Comparison of ENCODE assay signal across 8 cellular contexts in the genomic region with DNA sequence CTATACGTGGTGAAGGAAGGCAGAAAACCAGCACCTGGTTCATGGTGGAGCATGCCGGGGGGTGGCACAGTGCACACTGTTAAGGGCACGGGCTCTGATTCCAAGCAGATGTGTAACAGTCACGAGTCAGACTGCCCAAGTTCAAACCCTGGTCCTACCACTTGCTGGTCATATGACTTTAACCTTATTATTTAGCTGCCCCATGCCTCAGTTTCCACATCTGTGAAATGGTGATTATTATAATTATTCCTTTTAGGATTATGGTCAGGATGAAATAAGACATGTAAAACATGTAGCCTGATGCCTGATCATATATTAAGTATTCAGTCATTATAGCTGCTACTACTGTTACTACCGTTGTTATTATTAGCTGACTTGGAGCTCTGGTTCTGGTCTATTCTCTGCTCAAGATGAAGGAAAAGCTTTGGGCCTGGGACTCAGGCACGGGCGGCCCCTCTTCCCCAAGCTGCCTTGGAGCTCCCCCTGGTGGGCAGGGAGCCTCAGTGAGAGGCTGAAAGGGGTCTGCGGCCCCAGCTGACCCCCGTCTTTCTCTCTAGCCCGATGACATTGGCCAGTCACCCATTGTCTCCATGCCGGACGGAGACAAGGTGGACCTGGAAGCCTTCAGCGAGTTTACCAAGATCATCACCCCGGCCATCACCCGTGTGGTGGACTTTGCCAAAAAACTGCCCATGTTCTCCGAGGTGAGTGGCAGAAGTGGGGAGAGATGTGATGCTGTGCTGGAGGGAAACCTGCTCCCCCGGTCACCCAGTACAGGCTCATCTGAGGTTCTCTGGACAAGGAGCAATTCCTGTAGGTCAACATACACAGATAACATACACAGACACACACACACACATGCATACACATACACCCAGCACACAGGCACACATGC. TPM values are rescaled to one million over a fixed set of nuclear protein-coding genes. Genes with fewer than 3 reads are reported as not detected.
DNase-seq lines count a peak whose midpoint lies in the region; ATAC-seq, FAIRE-seq and TF ChIP-seq lines count a peak whose summit lies in the region.

No MANE protein-coding gene starts in this region.

- H3K9me3 Mint-ChIP-seq in naive thymus-derived CD8-positive, alpha-beta T cell, result no peaks in the 10 kb centered on the region

- no peak for TF ChIP-seq EP300 in Ishikawa (IDR thresholded peaks at IDR 0.05; ENCODE audit: borderline replicate concordance)

- FAIRE-seq in RCC 7860 (lab: Jason Lieb, UNC), result no peak

- peak; percentile 36 for DNase-seq in DMS114 treated with DMSO at 0.1 percent for 48 hours (lab: John Stamatoyannopoulos, UW; ENCODE audit: unreplicated experiment)
- DNase-seq in activated CD4-positive, CD25-positive, alpha-beta regulatory T cell (lab: John Stamatoyannopoulos, UW), result peak; percentile 37 to 66 (median 49)
- peak; percentile 55 for DNase-seq in effector CD4-positive, alpha-beta T cell
- DNase-seq in naive thymus-derived CD8-positive, alpha-beta T cell, result peak; percentile 44 to 82 (median 64)
- DNase-seq in RCC 7860 (ENCODE audit: low spot score), result no peak

- peak; percentile 78 for TF ChIP-seq RAD21 in Ishikawa (IDR thresholded peaks at IDR 0.05; ENCODE audit: low read depth)

- H3K36me3 Mint-ChIP-seq in naive thymus-derived CD8-positive, alpha-beta T cell, result peaks cover 6 to 78% (median 20%) of the 10 kb centered on the region in 3 donors

- no peaks in the 10 kb centered on the region for H3K27me3 Mint-ChIP-seq in naive thymus-derived CD8-positive, alpha-beta T cell

- POLR2A ChIA-PET in naive thymus-derived CD8-positive, alpha-beta T cell (lab: Charles Lee), result interaction anchor here (0.6 to 5.2 kb wide), 11 partner anchors 10 to 699 kb away, joined by 3 to 42 read pairs (median 4); a partner anchor contains a TSS

- peak overlapping the region in 1 of 10 donors; percentile 10 for H3K4me3 Mint-ChIP-seq in naive thymus-derived CD8-positive, alpha-beta T cell

- peaks cover 9 to 34% (median 19%) of the 10 kb centered on the region in 4 donors for H3K4me1 Mint-ChIP-seq in naive thymus-derived CD8-positive, alpha-beta T cell

- peak overlapping the region in 6 of 10 donors; percentile 13 to 89 (median 46) for H3K27ac Mint-ChIP-seq in naive thymus-derived CD8-positive, alpha-beta T cell

- peak; percentile 70 to 86 for ATAC-seq in naive thymus-derived CD8-positive, alpha-beta T cell
- no peak for ATAC-seq in GM19463 (IDR thresholded peaks at IDR 0.05; ENCODE audit: unreplicated experiment)
- no peak for ATAC-seq in HG02623 (IDR thresholded peaks at IDR 0.05; ENCODE audit: unreplicated experiment)

TF ChIP-seq in Ishikawa, 13 proteins besides CTCF, POLR2A, EP300 and RAD21:
- TF ChIP-seq YY1 (IDR thresholded peaks at IDR 0.05; ENCODE audit: low read depth) (no peak), CREB1 (IDR thresholded peaks at IDR 0.05; ENCODE audit: low read depth) (no peak), NFIC (IDR thresholded peaks at IDR 0.05) (no peak), FOXM1 (IDR thresholded peaks at IDR 0.05; ENCODE audit: borderline replicate concordance, low read depth) (no peak), ZBTB7A (IDR thresholded peaks at IDR 0.05; ENCODE audit: low read depth) (peak; percentile 93)
- TF ChIP-seq, protein P1, sequence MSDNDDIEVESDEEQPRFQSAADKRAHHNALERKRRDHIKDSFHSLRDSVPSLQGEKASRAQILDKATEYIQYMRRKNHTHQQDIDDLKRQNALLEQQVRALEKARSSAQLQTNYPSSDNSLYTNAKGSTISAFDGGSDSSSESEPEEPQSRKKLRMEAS (IDR thresholded peaks at IDR 0.05), result no peak

RNA-seq across cellular contexts. Expression of a gene that starts 14.0 kb away (rescaled TPM):
- 10 to 100 TPM; 18.2 to 19.2 TPM for total RNA-seq in naive thymus-derived CD8-positive, alpha-beta T cell
- polyA plus RNA-seq in naive thymus-derived CD8-positive, alpha-beta T cell, result 1 to 10 TPM; 3.9 to 9.9 (median 6.4) TPM

RNA-seq across cellular contexts. Expression of a gene that starts 23.6 kb away (rescaled TPM):
- total RNA-seq in naive thymus-derived CD8-positive, alpha-beta T cell, result 10 to 100 TPM; 53.6 to 54.2 TPM
- polyA plus RNA-seq in naive thymus-derived CD8-positive, alpha-beta T cell, result 10 to 100 TPM; 11.3 to 23.3 (median 22.2) TPM

RNA-seq across cellular contexts. Expression of a gene that starts 32.2 kb away (rescaled TPM):
- total RNA-seq in naive thymus-derived CD8-positive, alpha-beta T cell, result 100 to 1,000 TPM; 104 TPM
- 10 to 100 TPM; 37.3 to 67.7 (median 42.1) TPM for polyA plus RNA-seq in naive thymus-derived CD8-positive, alpha-beta T cell

RNA-seq across cellular contexts. Expression of a gene that starts 35.4 kb away (rescaled TPM):
- total RNA-seq in naive thymus-derived CD8-positive, alpha-beta T cell, result 100 to 1,000 TPM; 132 to 135 TPM
- polyA plus RNA-seq in naive thymus-derived CD8-positive, alpha-beta T cell, result 10 to 100 TPM in 1 of 3 donors, 1 to 10 TPM in 2; 6.8 to 12.8 (median 9.2) TPM

RNA-seq across cellular contexts. Expression of a gene that starts 53.9 kb away (rescaled TPM):
- 100 to 1,000 TPM; 153 to 162 TPM for total RNA-seq in naive thymus-derived CD8-positive, alpha-beta T cell
- polyA plus RNA-seq in naive thymus-derived CD8-positive, alpha-beta T cell, result 10 to 100 TPM; 33.5 to 46.9 (median 40.6) TPM

Comparison
In these comparisons a context has a peak if more than half of its experiments do, and no peak if none do; other contexts are left out.
1. ATAC-seq: peak in naive thymus-derived CD8-positive, alpha-beta T cell (2 of 2); none in GM19463 (single experiment) and HG02623 (single experiment).